Comparison of ENCODE assay signal across 26 cellular contexts in genomic region chr5:181099453-181100086, GRCh38. TPM values are rescaled to one million over a fixed set of nuclear protein-coding genes. Genes with fewer than 3 reads are reported as not detected.
DNase-seq lines count a peak whose midpoint lies in the region; ATAC-seq, FAIRE-seq and TF ChIP-seq lines count a peak whose summit lies in the region.
"Had no signal": no experiment of that assay in that cellular context is flagged by ENCODE, and none has a peak within 500 bp of the region (broad histone marks: within the 10 kb centered on the region; RNA-seq: fewer than 3 reads in every experiment).

No MANE protein-coding gene starts in this region.

- H3K9me1 ChIP-seq in K562 (ENCODE audit: control insufficient read depth, insufficient read depth, low read length) = no peaks in the 10 kb centered on the region

- peaks cover 5 to 20% (median 11%) of the 10 kb centered on the region in 4 donors for H3K4me1 Mint-ChIP-seq in naive thymus-derived CD8-positive, alpha-beta T cell
- peaks cover 8% of the 10 kb centered on the region for H3K4me1 Mint-ChIP-seq in stimulated activated memory B cell treated with anti-CD40 and anti-IgM and Interleukin-4, amounts not matched to agents 10 μg/mL and 1 μg/mL and 100 μg/mL, for 72 hours

- H3K27ac ChIP-seq in K562 (ENCODE audit: extremely low read depth, low read depth, low read length) = no peak overlapping the region
- H3K27ac ChIP-seq: body of pancreas, epithelial cell of prostate, gastrocnemius medialis, prostate gland, spleen, upper lobe of left lung had no signal

- no peaks in the 10 kb centered on the region; the same call in 1 of the 2 replicates for H4K20me1 ChIP-seq in K562 (replicated peaks; ENCODE audit: control insufficient read depth, insufficient read depth, low read length)

- H3K4me2 ChIP-seq in K562 (ENCODE audit: insufficient read depth, low read length) = peak overlapping the region; percentile 72

- in situ Hi-C loops in K562 (cut with MboI) = no loop called here

- no peak for FAIRE-seq in K562 (lab: Jason Lieb, UNC)
- FAIRE-seq: A204.1, GM19239 had no signal

- WGBS in K562 (ENCODE audit: insufficient coverage, low coverage, missing lambda C conversion rate) = 26% methylated on average over 14 of the region's 14 CpGs

- H3K9ac ChIP-seq in ES-I3 (ENCODE audit: low read depth, low read length) (peak overlapping the region; percentile 3; the same call in 1 of the 2 replicates), K562 (ENCODE audit: insufficient read depth in 1 of 2, low read depth in 2 of 2, low read length in 2 of 2) (peak overlapping the region in 1 of 2 experiments; percentile 41; a peak in 1 of 4 replicates)

- CTCF ChIA-PET in K562 (lab: Yijun Ruan, JAX; ENCODE audit: low intra/inter-chr PET ratio) = no interaction called here

- ATAC-seq in K562 = no peak
- no peak for ATAC-seq in naive thymus-derived CD8-positive, alpha-beta T cell
- ATAC-seq in stimulated activated memory B cell treated with anti-CD40 and anti-IgM and Interleukin-4, amounts not matched to agents 10 μg/mL and 1 μg/mL and 100 μg/mL, for 72 hours = no peak
- ATAC-seq: body of pancreas; gastrocnemius medialis; left ventricle myocardium superior; stimulated activated effector memory CD8-positive, alpha-beta T cell treated with anti-CD3 and anti-CD28 coated beads, Interleukin-12 subunit alpha, Interleukin-12 subunit beta, amount 100 ng/mL, for 72 hours had no signal

- H3K36me3 ChIP-seq in ES-I3 (ENCODE audit: insufficient read depth, low read length) (no peaks in the 10 kb centered on the region), K562 (ENCODE audit: control insufficient read depth, insufficient read depth, low read length) (no peaks in the 10 kb centered on the region)
- H3K36me3 ChIP-seq: gastrocnemius medialis, MG63, prostate gland, spleen, upper lobe of left lung had no signal

- no peak for TF ChIP-seq POLR2A in K562 (conservative IDR thresholded peaks at IDR 0.05)

- H3K4me3 ChIP-seq in K562 = no peak overlapping the region
- H3K4me3 ChIP-seq: body of pancreas, gastrocnemius medialis, prostate gland, upper lobe of left lung had no signal

- no peak overlapping the region for H2AFZ ChIP-seq in K562 (ENCODE audit: low read depth, low read length)

- H3K27me3 ChIP-seq in K562 (ENCODE audit: control insufficient read depth in 2 of 2, insufficient read depth in 2 of 2, low read length in 2 of 2) = no peaks in the 10 kb centered on the region

- no peaks in the 10 kb centered on the region for H3K9me3 ChIP-seq in ES-I3 (ENCODE audit: control insufficient read depth, insufficient read depth, low read length)
- no peaks in the 10 kb centered on the region for H3K9me3 ChIP-seq in K562 (replicated peaks; ENCODE audit: control insufficient read depth, insufficient read depth, low read depth, low read length)
- H3K9me3 ChIP-seq: body of pancreas, gastrocnemius medialis, prostate gland, spleen, upper lobe of left lung had no signal

- no peak for TF ChIP-seq EP300 in K562 (IDR thresholded peaks at IDR 0.05; ENCODE audit: low read length)

- BruUV-seq in K562 (replicated peaks; lab: Mats Ljungman, UMichigan) = no TSS peak

- H3K4me1 ChIP-seq in ES-I3 (ENCODE audit: insufficient read depth, low read length) (no peaks in the 10 kb centered on the region), K562 (replicated peaks in 1 of 2; ENCODE audit: control insufficient read depth in 2 of 2, insufficient read depth in 2 of 2, low read length in 2 of 2) (peaks cover 4 to 26% of the 10 kb centered on the region in 2 experiments; a peak in 4 of 5 replicates)
- H3K4me1 ChIP-seq: gastrocnemius medialis, prostate gland had no signal

- no peaks in the 10 kb centered on the region for H3K79me2 ChIP-seq in K562 (ENCODE audit: control insufficient read depth, insufficient read depth, low read length)

- POLR2A ChIA-PET in K562 (lab: Yijun Ruan, JAX) = interaction anchor here (0.6 to 1.4 kb wide), 12 partner anchors 12 to 816 kb away, joined by 3 to 6 read pairs (median 3); no protein-coding TSS in a partner anchor
- POLR2A ChIA-PET in naive thymus-derived CD8-positive, alpha-beta T cell (lab: Charles Lee) = no interaction called here

- intact Hi-C loops in K562 (cut with micrococcal nuclease) = loop anchor here (10.0 kb wide), 1 partner anchor 65 kb away; no protein-coding TSS in a partner anchor

- DNase-seq in NCI-H748 (lab: John Stamatoyannopoulos, UW; ENCODE audit: unreplicated experiment) = peak; percentile 37
- DNase-seq in NCI-H748 treated with DMSO at 0.1 percent for 48 hours (lab: John Stamatoyannopoulos, UW) = no peak
- peak in 1 of 4 experiments; percentile 38 for DNase-seq in K562 (ENCODE audit: extremely low read depth in 1 of 4, low spot score in 3 of 4)
- DNase-seq in naive thymus-derived CD8-positive, alpha-beta T cell = no peak
- DNase-seq in DMS114 treated with DMSO at 0.1 percent for 48 hours (lab: John Stamatoyannopoulos, UW; ENCODE audit: unreplicated experiment) = no peak
- DNase-seq in AML-193 (lab: John Stamatoyannopoulos, UW) = no peak
- DNase-seq: activated CD4-positive, alpha-beta T cell treated with anti-CD3 and anti-CD28 coated beads for 1 hour; activated naive CD4-positive, alpha-beta T cell treated with anti-CD3 and anti-CD28 coated beads for 36 hours; body of pancreas; C1 segment of cervical spinal cord; cortex of kidney; gastrocnemius medialis; left ventricle myocardium superior; NCI-H2029; NCI-H446 treated with DMSO at 0.1 percent for 48 hours; spleen had no signal

- no peak for TF ChIP-seq RAD21 in K562 (CRISPR knock-in tag; conservative IDR thresholded peaks at IDR 0.05 in 1 of 2, IDR thresholded peaks at IDR 0.05 in 1 of 2)

- peak overlapping the region in 7 of 10 donors; percentile 11 to 75 (median 48) for H3K4me3 Mint-ChIP-seq in naive thymus-derived CD8-positive, alpha-beta T cell
- no peak overlapping the region for H3K4me3 Mint-ChIP-seq in stimulated activated memory B cell treated with anti-CD40 and anti-IgM and Interleukin-4, amounts not matched to agents 10 μg/mL and 1 μg/mL and 100 μg/mL, for 72 hours
- H3K4me3 Mint-ChIP-seq: stimulated activated effector memory CD8-positive, alpha-beta T cell treated with anti-CD3 and anti-CD28 coated beads, Interleukin-12 subunit alpha, Interleukin-12 subunit beta, amount 100 ng/mL, for 72 hours had no signal

- peaks cover 16 to 37% (median 29%) of the 10 kb centered on the region in 5 donors for H3K27me3 Mint-ChIP-seq in naive thymus-derived CD8-positive, alpha-beta T cell
- peaks cover 34% of the 10 kb centered on the region for H3K27me3 Mint-ChIP-seq in stimulated activated memory B cell treated with anti-CD40 and anti-IgM and Interleukin-4, amounts not matched to agents 10 μg/mL and 1 μg/mL and 100 μg/mL, for 72 hours

- no peak overlapping the region for H3K27ac Mint-ChIP-seq in naive thymus-derived CD8-positive, alpha-beta T cell
- no peak overlapping the region for H3K27ac Mint-ChIP-seq in stimulated activated memory B cell treated with anti-CD40 and anti-IgM and Interleukin-4, amounts not matched to agents 10 μg/mL and 1 μg/mL and 100 μg/mL, for 72 hours
- H3K27ac Mint-ChIP-seq: activated naive CD4-positive, alpha-beta T cell treated with anti-CD3 and anti-CD28 coated beads for 36 hours; stimulated activated effector memory CD8-positive, alpha-beta T cell treated with anti-CD3 and anti-CD28 coated beads, Interleukin-12 subunit alpha, Interleukin-12 subunit beta, amount 100 ng/mL, for 72 hours had no signal

- peaks cover 0 to 5% (median 4%) of the 10 kb centered on the region in 3 donors for H3K36me3 Mint-ChIP-seq in naive thymus-derived CD8-positive, alpha-beta T cell
- peaks cover 5% of the 10 kb centered on the region for H3K36me3 Mint-ChIP-seq in stimulated activated memory B cell treated with anti-CD40 and anti-IgM and Interleukin-4, amounts not matched to agents 10 μg/mL and 1 μg/mL and 100 μg/mL, for 72 hours
- H3K36me3 Mint-ChIP-seq: stimulated activated effector memory CD8-positive, alpha-beta T cell treated with anti-CD3 and anti-CD28 coated beads, Interleukin-12 subunit alpha, Interleukin-12 subunit beta, amount 100 ng/mL, for 72 hours had no signal

- H3K9me3 Mint-ChIP-seq in naive thymus-derived CD8-positive, alpha-beta T cell = peaks cover 0 to 11% (median 0%) of the 10 kb centered on the region in 9 donors
- H3K9me3 Mint-ChIP-seq in stimulated activated memory B cell treated with anti-CD40 and anti-IgM and Interleukin-4, amounts not matched to agents 10 μg/mL and 1 μg/mL and 100 μg/mL, for 72 hours = peaks cover 2% of the 10 kb centered on the region
- H3K9me3 Mint-ChIP-seq: activated naive CD4-positive, alpha-beta T cell treated with anti-CD3 and anti-CD28 coated beads for 36 hours; stimulated activated effector memory CD8-positive, alpha-beta T cell treated with anti-CD3 and anti-CD28 coated beads, Interleukin-12 subunit alpha, Interleukin-12 subunit beta, amount 100 ng/mL, for 72 hours had no signal

- no peak for TF ChIP-seq CTCF in K562 (IDR thresholded peaks at IDR 0.05 in 2 of 3, conservative IDR thresholded peaks at IDR 0.05 in 1 of 3; ENCODE audit: insufficient read depth in 2 of 3, low read depth in 1 of 3, low read length in 3 of 3)

RNA-seq across cellular contexts. Expression of gene OR2V1, which starts 31.4 kb away (rescaled TPM):
- not detected in 2 replicates for total RNA-seq in K562 (2011; cell fraction: chromatin; rRNA removed; ENCODE audit: low replicate concordance)
- not detected in 2 replicates for total RNA-seq in K562 (2011; cell fraction: nucleolus; rRNA removed)
- not detected in 2 replicates for total RNA-seq in K562 (2011; cell fraction: nucleoplasm; rRNA removed)
- total RNA-seq in K562 (2014; rRNA removed) (0.08 TPM in 1 of 2 replicates, not detected in the other), K562 (2014; rRNA removed; fragmentation: Illumina TruSeq; extraction: Trizol) (0.04 TPM in 1 of 2 replicates, not detected in the other), K562 (2015; rRNA removed; fragmentation: Illumina TruSeq; extraction: Trizol) (not detected in 2 replicates), K562 (2021) (0.07 TPM in 1 of 2 replicates, not detected in the other)
- polyA plus RNA-seq in K562 (2011; rRNA removed) (0.05 and 0.15 TPM in 2 replicates), K562 (2014; fragmentation: Illumina TruSeq; extraction: Trizol) (0.10 TPM in 1 of 2 replicates, not detected in the other), K562 (2014; fragmentation: Nextera tagmentation; extraction: Ambion mirVana) (under 1 TPM; 0.15 to 0.28 TPM), K562 (2014; rRNA removed) (0.07 TPM in 1 of 2 replicates, not detected in the other)
- polyA plus RNA-seq in K562 (2011; cell fraction: cytosol; rRNA removed) = 0.03 TPM in 2 replicates
- polyA plus RNA-seq in K562 (2011; cell fraction: nucleus; rRNA removed) = not detected in 2 replicates
- polyA plus RNA-seq in K562 (2012) = 0.06 and 0.08 TPM in 2 replicates
- polyA minus RNA-seq in K562 (2011; rRNA and poly(A)+ RNA removed) = 0.12 TPM in 1 of 2 replicates, not detected in the other
- not detected in 2 replicates for polyA minus RNA-seq in K562 (2011; cell fraction: cytosol; rRNA and poly(A)+ RNA removed)
- not detected in 2 replicates for polyA minus RNA-seq in K562 (2011; cell fraction: nucleus; rRNA and poly(A)+ RNA removed)
- total RNA-seq in naive thymus-derived CD8-positive, alpha-beta T cell = not detected
- polyA plus RNA-seq in naive thymus-derived CD8-positive, alpha-beta T cell = not detected
- total RNA-seq: activated naive CD4-positive, alpha-beta T cell treated with anti-CD3 and anti-CD28 coated beads for 36 hours; body of pancreas; gastrocnemius medialis; left ventricle myocardium superior; prostate gland; spleen; T-helper 2 cell treated with Interferon-gamma antibody and Interleukin-4, amounts not matched to agents 100 ng/mL and 5 ng/mL, for 36 hours; upper lobe of left lung had no signal
- polyA plus RNA-seq: spleen had no signal

RNA-seq across cellular contexts. Expression of gene OR2V2, which starts 47.8 kb away (rescaled TPM):
- not detected in 2 replicates for total RNA-seq in K562 (2011; cell fraction: chromatin; rRNA removed; ENCODE audit: low replicate concordance)
- not detected in 2 replicates for total RNA-seq in K562 (2011; cell fraction: nucleolus; rRNA removed)
- not detected in 2 replicates for total RNA-seq in K562 (2011; cell fraction: nucleoplasm; rRNA removed)
- total RNA-seq in K562 (2014; rRNA removed) (not detected in 2 replicates), K562 (2014; rRNA removed; fragmentation: Illumina TruSeq; extraction: Trizol) (not detected in 2 replicates), K562 (2015; rRNA removed; fragmentation: Illumina TruSeq; extraction: Trizol) (not detected in 2 replicates), K562 (2021) (not detected in 2 replicates)
- polyA plus RNA-seq in K562 (2011; rRNA removed) (not detected in 2 replicates), K562 (2014; fragmentation: Illumina TruSeq; extraction: Trizol) (not detected in 2 replicates), K562 (2014; fragmentation: Nextera tagmentation; extraction: Ambion mirVana) (under 1 TPM in 1 of 2 experiments, not detected in 1; 0.01 TPM), K562 (2014; rRNA removed) (not detected in 2 replicates)
- not detected in 2 replicates for polyA plus RNA-seq in K562 (2011; cell fraction: cytosol; rRNA removed)
- not detected in 2 replicates for polyA plus RNA-seq in K562 (2011; cell fraction: nucleus; rRNA removed)
- polyA plus RNA-seq in K562 (2012) = not detected in 2 replicates
- polyA minus RNA-seq in K562 (2011; rRNA and poly(A)+ RNA removed) = not detected in 2 replicates
- not detected in 2 replicates for polyA minus RNA-seq in K562 (2011; cell fraction: cytosol; rRNA and poly(A)+ RNA removed)
- polyA minus RNA-seq in K562 (2011; cell fraction: nucleus; rRNA and poly(A)+ RNA removed) = not detected in 2 replicates
- not detected for total RNA-seq in naive thymus-derived CD8-positive, alpha-beta T cell
- polyA plus RNA-seq in naive thymus-derived CD8-positive, alpha-beta T cell = not detected
- total RNA-seq: activated naive CD4-positive, alpha-beta T cell treated with anti-CD3 and anti-CD28 coated beads for 36 hours; body of pancreas; gastrocnemius medialis; left ventricle myocardium superior; prostate gland; spleen; T-helper 2 cell treated with Interferon-gamma antibody and Interleukin-4, amounts not matched to agents 100 ng/mL and 5 ng/mL, for 36 hours had no signal
- polyA plus RNA-seq: spleen had no signal

RNA-seq across cellular contexts. Expression of gene BTNL9, which starts 59.5 kb away (rescaled TPM):
- 237 and 332 TPM in 2 replicates for total RNA-seq in K562 (2011; cell fraction: chromatin; rRNA removed; ENCODE audit: low replicate concordance)
- 194 and 284 TPM in 2 replicates for total RNA-seq in K562 (2011; cell fraction: nucleolus; rRNA removed)
- total RNA-seq in K562 (2011; cell fraction: nucleoplasm; rRNA removed) = 242 and 248 TPM in 2 replicates
- total RNA-seq in K562 (2014; rRNA removed) = 39.4 and 46.8 TPM in 2 replicates
- total RNA-seq in K562 (2014; rRNA removed; fragmentation: Illumina TruSeq; extraction: Trizol) = 17.1 and 18.5 TPM in 2 replicates
- total RNA-seq in K562 (2015; rRNA removed; fragmentation: Illumina TruSeq; extraction: Trizol) = 29.4 and 29.6 TPM in 2 replicates
- total RNA-seq in K562 (2021) = 42.7 and 50.7 TPM in 2 replicates
- 18.9 and 25.6 TPM in 2 replicates for polyA plus RNA-seq in K562 (2011; rRNA removed)
- 13.6 and 19.3 TPM in 2 replicates for polyA plus RNA-seq in K562 (2011; cell fraction: cytosol; rRNA removed)
- 99.2 and 210 TPM in 2 replicates for polyA plus RNA-seq in K562 (2011; cell fraction: nucleus; rRNA removed)
- polyA plus RNA-seq in K562 (2012) = 62.1 and 65.7 TPM in 2 replicates
- polyA plus RNA-seq in K562 (2014; fragmentation: Illumina TruSeq; extraction: Trizol) = 32.7 and 35.3 TPM in 2 replicates
- polyA plus RNA-seq in K562 (2014; fragmentation: Nextera tagmentation; extraction: Ambion mirVana) = 1 to 10 TPM; 3.7 to 3.9 TPM
- polyA plus RNA-seq in K562 (2014; rRNA removed) = 86.7 and 88.7 TPM in 2 replicates
- 6.0 and 15.6 TPM in 2 replicates for polyA minus RNA-seq in K562 (2011; rRNA and poly(A)+ RNA removed)
- polyA minus RNA-seq in K562 (2011; cell fraction: cytosol; rRNA and poly(A)+ RNA removed) = 7.2 and 20.7 TPM in 2 replicates
- polyA minus RNA-seq in K562 (2011; cell fraction: nucleus; rRNA and poly(A)+ RNA removed) = 54.0 and 85.9 TPM in 2 replicates
- under 1 TPM; 0.25 to 0.42 TPM for total RNA-seq in naive thymus-derived CD8-positive, alpha-beta T cell
- polyA plus RNA-seq in naive thymus-derived CD8-positive, alpha-beta T cell = not detected
- total RNA-seq: activated naive CD4-positive, alpha-beta T cell treated with anti-CD3 and anti-CD28 coated beads for 36 hours; T-helper 2 cell treated with Interferon-gamma antibody and Interleukin-4, amounts not matched to agents 100 ng/mL and 5 ng/mL, for 36 hours had no signal

Comparison
In these comparisons a context has a peak if more than half of its experiments do, and no peak if none do; other contexts are left out.
1. RNA of gene BTNL9, which starts 59.5 kb away (total RNA-seq): 17.1 to 332 TPM in K562; 0.25 to 0.42 TPM in naive thymus-derived CD8-positive, alpha-beta T cell; every median in the first group is over 10 times any median in the second.